Comparison of ENCODE assay signal across 8 cellular contexts in genomic region chr20:19688031-19688806, GRCh38.
DNase-seq lines count a peak whose midpoint lies in the region; ATAC-seq and TF ChIP-seq lines count a peak whose summit lies in the region.

No MANE protein-coding gene starts in this region.

- ATAC-seq in SK-N-SH treated with all-trans-retinoic acid at 6 μM for 48 hours, result peak; percentile 97

- H3K4me1 ChIP-seq in ovary (ENCODE audit: insufficient read depth), result no peaks in the 10 kb centered on the region

- 62 to 66% (median 65%) methylated on average over 13 of the region's 13 CpGs for WGBS in ovary, 3 donors

- H3K4me3 ChIP-seq in ovary, result no peak overlapping the region

- H3K36me3 ChIP-seq in ovary, result no peaks in the 10 kb centered on the region

- no peak overlapping the region for H3K27ac ChIP-seq in ovary

- no peaks in the 10 kb centered on the region for H3K9me3 ChIP-seq in ovary

- DNase-seq in AG08396 (ENCODE audit: low spot score) (peak; percentile 92), HCEC 1CT (peak; percentile 96), foreskin melanocyte (peak; percentile 73), ovary (peak; percentile 55 to 80 (median 67)), NCI-H187 treated with DMSO at 0.1 percent for 48 hours (lab: John Stamatoyannopoulos, UW) (no peak), SKM-1 (lab: John Stamatoyannopoulos, UW; ENCODE audit: unreplicated experiment) (no peak), NOMO-1 treated with DMSO at 0.1 percent for 48 hours (lab: John Stamatoyannopoulos, UW; ENCODE audit: unreplicated experiment) (no peak)

- TF ChIP-seq POLR2A in ovary (IDR thresholded peaks at IDR 0.05), result no peak

- no peaks in the 10 kb centered on the region for H3K27me3 ChIP-seq in ovary

- TF ChIP-seq EP300 in ovary (IDR thresholded peaks at IDR 0.05), result no peak

- no peak for TF ChIP-seq CTCF in ovary (IDR thresholded peaks at IDR 0.05)

- intact Hi-C loops in ovary (cut with DNase I), result loop anchor here in 1 of 4 donors (5.0 kb wide), 1 partner anchor 309 kb away; no protein-coding TSS in a partner anchor

TF ChIP-seq in SK-N-SH treated with all-trans-retinoic acid at 6 μM for 48 hours, 23 proteins besides CTCF, POLR2A, EP300 and RAD21:
- TF ChIP-seq ZNF8 (CRISPR knock-in tag; IDR thresholded peaks at IDR 0.05), result no peak
- no peak for TF ChIP-seq ZNF565 (CRISPR knock-in tag; conservative IDR thresholded peaks at IDR 0.05; ENCODE audit: low read depth)

Comparison
In these comparisons a context has a peak if more than half of its experiments do, and no peak if none do; other contexts are left out.
1. DNase-seq: peak in AG08396 (single experiment), HCEC 1CT (single experiment), foreskin melanocyte (single experiment) and ovary (5 of 5); none in NCI-H187 treated with DMSO at 0.1 percent for 48 hours (single experiment), SKM-1 (single experiment) and NOMO-1 treated with DMSO at 0.1 percent for 48 hours (single experiment).